21 cellular contexts compared by ENCODE assay signal in the genomic region with DNA sequence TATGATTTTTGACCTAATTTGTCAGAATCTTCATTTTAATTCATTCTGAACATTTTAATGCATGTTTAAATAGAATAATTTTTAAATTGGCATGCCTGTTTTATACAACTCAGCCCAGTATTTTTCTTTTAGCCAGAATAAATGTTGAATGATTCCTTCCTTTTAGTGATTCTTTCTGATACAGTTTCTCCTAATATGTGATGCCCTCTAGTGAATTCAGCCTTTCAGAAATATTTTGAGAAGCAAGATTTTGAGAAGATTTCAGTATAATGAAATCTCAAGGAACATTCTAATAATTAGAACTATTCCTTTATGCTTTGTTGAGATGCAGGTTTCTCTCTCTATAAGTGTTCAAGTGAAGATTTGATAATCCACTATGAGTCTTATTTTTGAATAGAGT. TPM values are rescaled to one million over a fixed set of nuclear protein-coding genes. Genes with fewer than 3 reads are reported as not detected.
DNase-seq lines count a peak whose midpoint lies in the region; ATAC-seq and TF ChIP-seq lines count a peak whose summit lies in the region.
"Had no signal": no experiment of that assay in that cellular context is flagged by ENCODE, and none has a peak within 500 bp of the region (broad histone marks: within the 10 kb centered on the region; RNA-seq: fewer than 3 reads in every experiment).

No MANE protein-coding gene starts in this region.

- H3K4me1 ChIP-seq in PC-9 (replicated peaks; ENCODE audit: insufficient read depth), result no peaks in the 10 kb centered on the region
- H3K4me1 ChIP-seq: testis had no signal

- H3K4me3 Mint-ChIP-seq in stimulated activated naive CD8-positive, alpha-beta T cell treated with anti-CD3 and anti-CD28 coated beads, Interleukin-15, Interleukin-2, amounts not matched to agents 100 ng/mL and 50 ng/mL, for 24 hours, result no peak overlapping the region

- H3K27me3 ChIP-seq in PC-9 (ENCODE audit: insufficient read depth, low read depth), result no peaks in the 10 kb centered on the region
- H3K27me3 ChIP-seq: dorsolateral prefrontal cortex, MG63, neutrophil, testis had no signal

- BruUV-seq in PC-9 (replicated peaks; lab: Mats Ljungman, UMichigan), result no TSS peak

- CTCF ChIA-PET in PC-9 (lab: Charles Lee), result no interaction called here

- H3K9me2 ChIP-seq in PC-9 (ENCODE audit: insufficient read depth), result no peaks in the 10 kb centered on the region

- H3K4me3 ChIP-seq in PC-9 (no peak overlapping the region), fibroblast of the aortic adventitia (ENCODE audit: low read depth, low read length) (no peak overlapping the region)
- H3K4me3 ChIP-seq: dorsolateral prefrontal cortex, MG63, SK-N-MC, testis had no signal

- no peak for DNase-seq in stimulated activated naive CD8-positive, alpha-beta T cell treated with anti-CD3 and anti-CD28 coated beads, Interleukin-15, Interleukin-2, amounts not matched to agents 100 U/mL and 50 U/mL, for 24 hours
- no peak for DNase-seq in PC-9
- peak; percentile 43 for DNase-seq in fibroblast of the aortic adventitia (ENCODE audit: low read depth)
- DNase-seq in amygdala (lab: John Stamatoyannopoulos, UW), result no peak
- no peak for DNase-seq in GM19240 (ENCODE audit: insufficient read length, low spot score)
- DNase-seq in HuH-7.5 (ENCODE audit: low spot score), result no peak
- DNase-seq: AML-193; COR-L47; dorsolateral prefrontal cortex; MG63; NCI-H1694 treated with DMSO at 0.1 percent for 48 hours; NCI-H82; retina; stimulated activated CD4-positive, alpha-beta T cell treated with anti-CD3 and anti-CD28 coated beads, Interleukin-15, amount 100 ng/mL, for 24 hours; T1000; testis had no signal

- no peaks in the 10 kb centered on the region for H3K36me3 ChIP-seq in PC-9 (ENCODE audit: low read depth)
- H3K36me3 ChIP-seq: MG63, neutrophil had no signal

- intact Hi-C loops in PC-9 (cut with micrococcal nuclease; ENCODE audit: unreplicated experiment), result no loop called here

- POLR2A ChIA-PET in PC-9 (lab: Charles Lee; ENCODE audit: unreplicated experiment), result no interaction called here

- H3K4me1 Mint-ChIP-seq in stimulated activated naive CD8-positive, alpha-beta T cell treated with anti-CD3 and anti-CD28 coated beads, Interleukin-15, Interleukin-2, amounts not matched to agents 100 ng/mL and 50 ng/mL, for 24 hours (ENCODE audit: low read depth), result peaks cover 46% of the 10 kb centered on the region

- H3K4me2 ChIP-seq in PC-9, result no peak overlapping the region

- H3K79me2 ChIP-seq in PC-9 (ENCODE audit: low read depth), result peaks cover 63% of the 10 kb centered on the region

- peaks cover 7% of the 10 kb centered on the region for H3K36me3 Mint-ChIP-seq in stimulated activated naive CD8-positive, alpha-beta T cell treated with anti-CD3 and anti-CD28 coated beads, Interleukin-15, Interleukin-2, amounts not matched to agents 100 ng/mL and 50 ng/mL, for 24 hours (ENCODE audit: low read depth)

- H3K27ac ChIP-seq in PC-9, result no peak overlapping the region
- H3K27ac ChIP-seq: dorsolateral prefrontal cortex, epithelial cell of prostate, neutrophil, SK-N-MC, testis had no signal

- no peaks in the 10 kb centered on the region for H3K27me3 Mint-ChIP-seq in stimulated activated naive CD8-positive, alpha-beta T cell treated with anti-CD3 and anti-CD28 coated beads, Interleukin-15, Interleukin-2, amounts not matched to agents 100 ng/mL and 50 ng/mL, for 24 hours

- peaks cover under 1% of the 10 kb centered on the region for H3K9me3 Mint-ChIP-seq in stimulated activated naive CD8-positive, alpha-beta T cell treated with anti-CD3 and anti-CD28 coated beads, Interleukin-15, Interleukin-2, amounts not matched to agents 100 ng/mL and 50 ng/mL, for 24 hours

- ATAC-seq in stimulated activated naive CD8-positive, alpha-beta T cell treated with anti-CD3 and anti-CD28 coated beads, Interleukin-15, Interleukin-2, amounts not matched to agents 100 U/mL and 50 U/mL, for 24 hours, result no peak
- no peak for ATAC-seq in GM21528 (IDR thresholded peaks at IDR 0.05; ENCODE audit: low FRiP score, unreplicated experiment)

- no peaks in the 10 kb centered on the region for H3F3A ChIP-seq in PC-9 (ENCODE audit: insufficient read depth, low read depth)

- peak overlapping the region; percentile 38 for H3K27ac Mint-ChIP-seq in stimulated activated naive CD8-positive, alpha-beta T cell treated with anti-CD3 and anti-CD28 coated beads, Interleukin-15, Interleukin-2, amounts not matched to agents 100 ng/mL and 50 ng/mL, for 24 hours

- peaks cover 12% of the 10 kb centered on the region; the same call in 1 of the 2 replicates for H4K20me1 ChIP-seq in PC-9 (ENCODE audit: insufficient read depth)

- 0 out of 2 replicates have a peak, but pooled peaks cover under 1% of the 10 kb centered on the region for H3K9me3 ChIP-seq in PC-9 (ENCODE audit: insufficient read depth, low read depth)
- H3K9me3 ChIP-seq: neutrophil, testis had no signal

- no peak overlapping the region for H2AFZ ChIP-seq in PC-9

- peak; percentile 26; the same call in 1 of the 2 replicates for TF ChIP-seq CTCF in PC-9 (conservative IDR thresholded peaks at IDR 0.05)
- TF ChIP-seq CTCF in fibroblast of the aortic adventitia (IDR thresholded peaks at IDR 0.05; ENCODE audit: insufficient read depth, low read length), result peak; percentile 35

RNA-seq across cellular contexts. Expression of a gene that starts 28.5 kb away (rescaled TPM):
- total RNA-seq in PC-9 (2021) (21.9 and 35.7 TPM in 2 replicates), fibroblast of the aortic adventitia (ENCODE audit: low replicate concordance) (21.5 and 31.9 TPM in 2 replicates)
